In the genomic region with DNA sequence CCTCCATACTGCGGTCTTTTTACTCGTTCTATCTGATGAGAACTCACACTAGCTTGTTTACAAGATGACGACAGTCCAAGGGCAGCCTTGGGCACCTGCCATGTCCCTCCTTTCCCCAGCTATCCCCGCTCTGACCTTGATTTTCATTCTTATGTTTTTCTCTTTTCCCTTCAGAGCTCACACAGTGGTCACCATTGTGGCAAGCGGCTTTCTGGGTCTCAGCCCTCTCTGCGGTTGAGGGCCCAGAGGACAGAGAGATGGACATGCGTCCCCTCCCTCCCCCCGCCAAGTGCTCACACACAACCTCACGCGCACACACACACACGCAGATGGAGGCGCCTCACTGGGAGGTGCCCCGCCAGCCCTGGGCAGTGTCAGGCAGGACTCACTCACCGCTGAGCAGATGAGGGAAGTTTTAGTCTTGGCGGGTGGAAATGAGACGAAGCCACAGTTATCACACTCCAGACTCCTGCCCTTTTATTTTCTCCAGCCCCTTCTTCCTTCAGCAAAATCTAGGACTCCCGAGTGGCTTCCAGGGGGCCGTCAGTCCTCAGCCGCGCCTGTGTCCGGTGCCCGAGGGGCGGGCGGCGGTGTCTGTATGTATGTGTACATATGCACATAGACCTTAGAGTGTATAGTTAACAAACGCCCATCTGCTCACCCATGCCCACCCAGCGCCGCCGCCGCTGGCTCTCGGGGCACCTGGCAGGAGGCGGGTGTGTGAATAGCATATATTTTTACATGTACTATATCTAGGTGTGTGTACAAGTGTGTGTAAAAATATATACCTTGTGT, we compare ENCODE assay signal across 1 cellular context.
TF ChIP-seq lines count a peak whose summit lies in the region.

No MANE protein-coding gene starts in this region.

TF ChIP-seq in K562, 482 proteins besides CTCF, POLR2A, EP300 and RAD21:
- TF ChIP-seq ELF2 (CRISPR knock-in tag; IDR thresholded peaks at IDR 0.05) (no peak), POLR2G (IDR thresholded peaks at IDR 0.05; ENCODE audit: low read depth, low read length) (peak; percentile 11; the same call in 1 of the 2 replicates)
- TF ChIP-seq, protein P1, sequence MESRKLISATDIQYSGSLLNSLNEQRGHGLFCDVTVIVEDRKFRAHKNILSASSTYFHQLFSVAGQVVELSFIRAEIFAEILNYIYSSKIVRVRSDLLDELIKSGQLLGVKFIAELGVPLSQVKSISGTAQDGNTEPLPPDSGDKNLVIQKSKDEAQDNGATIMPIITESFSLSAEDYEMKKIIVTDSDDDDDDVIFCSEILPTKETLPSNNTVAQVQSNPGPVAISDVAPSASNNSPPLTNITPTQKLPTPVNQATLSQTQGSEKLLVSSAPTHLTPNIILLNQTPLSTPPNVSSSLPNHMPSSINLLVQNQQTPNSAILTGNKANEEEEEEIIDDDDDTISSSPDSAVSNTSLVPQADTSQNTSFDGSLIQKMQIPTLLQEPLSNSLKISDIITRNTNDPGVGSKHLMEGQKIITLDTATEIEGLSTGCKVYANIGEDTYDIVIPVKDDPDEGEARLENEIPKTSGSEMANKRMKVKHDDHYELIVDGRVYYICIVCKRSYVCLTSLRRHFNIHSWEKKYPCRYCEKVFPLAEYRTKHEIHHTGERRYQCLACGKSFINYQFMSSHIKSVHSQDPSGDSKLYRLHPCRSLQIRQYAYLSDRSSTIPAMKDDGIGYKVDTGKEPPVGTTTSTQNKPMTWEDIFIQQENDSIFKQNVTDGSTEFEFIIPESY (CRISPR knock-in tag; IDR thresholded peaks at IDR 0.05), result peak; percentile 81
